In genomic region chr1:58136502-58136901, GRCh38 we compare ENCODE assay signal across 30 cellular contexts.
"Had no signal": no experiment of that assay in that cellular context is flagged by ENCODE, and none has a peak within 500 bp of the region (broad histone marks: within the 10 kb centered on the region; RNA-seq: fewer than 3 reads in every experiment).

No MANE protein-coding gene starts in this region.

- DNase-seq: activated CD4-positive, alpha-beta memory T cell treated with anti-CD3 and anti-CD28 coated beads for 36 hours; activated CD4-positive, alpha-beta T cell treated with anti-CD3 and anti-CD28 coated beads, Interleukin-2, amount 10 ng/mL, durations not matched to agents 24 days and 14 days; activated CD4-positive, CD25-positive, alpha-beta regulatory T cell treated with anti-CD3 and anti-CD28 coated beads, Interleukin-2, amount 50 U/mL, for 72 hours; activated CD8-positive, alpha-beta memory T cell treated with anti-CD3 and anti-CD28 coated beads, Interleukin-2, amount 50 U/mL, for 4 hours; activated effector memory CD4-positive, alpha-beta T cell treated with anti-CD3 and anti-CD28 coated beads, Interleukin-2, amount 50 U/mL, for 16 hours; activated naive CD4-positive, alpha-beta T cell treated with anti-CD3 and anti-CD28 coated beads for 36 hours; activated naive CD8-positive, alpha-beta T cell treated with anti-CD3 and anti-CD28 coated beads for 36 hours; activated T-cell treated with anti-CD3 and anti-CD28 coated beads, Interleukin-2, amount 50 U/mL, for 1 hour; adrenal gland; aorta; effector memory CD8-positive, alpha-beta T cell; erythroblast; gastrocnemius medialis; hippocampal formation; immature natural killer cell; kidney; left colon; midbrain; naive thymus-derived CD8-positive, alpha-beta T cell; nucleus accumbens; pancreas; psoas muscle; stimulated activated CD4-positive, alpha-beta T cell treated with anti-CD3 and anti-CD28 coated beads, Interleukin-15, amount 100 ng/mL, for 24 hours; stimulated activated CD4-positive, alpha-beta T cell treated with anti-CD3 and anti-CD28 coated beads, Interleukin-2, amount 100 ng/mL, for 24 hours; stimulated activated naive B cell treated with anti-CD40 and anti-IgM and Interleukin-4, amounts not matched to agents 10 μg/mL and 1 μg/mL and 100 μg/mL, for 72 hours; T-helper 9 cell; transverse colon had no signal

- H3K27ac ChIP-seq: adrenal gland, cardiac muscle cell, coronary artery, gastrocnemius medialis, pancreas, psoas muscle, right atrium auricular region, transverse colon had no signal

- H3K36me3 ChIP-seq: adrenal gland, cardiac muscle cell, gastrocnemius medialis, pancreas, right atrium auricular region, transverse colon had no signal

- H3K4me3 ChIP-seq: adrenal gland, cardiac muscle cell, coronary artery, gastrocnemius medialis, pancreas, psoas muscle, right atrium auricular region, transverse colon had no signal

- H3K27me3 ChIP-seq: adrenal gland, cardiac muscle cell, gastrocnemius medialis, pancreas, right atrium auricular region, transverse colon had no signal

- H3K9me3 ChIP-seq: adrenal gland, gastrocnemius medialis, pancreas, psoas muscle, right atrium auricular region, transverse colon had no signal

- H3K4me1 ChIP-seq: adrenal gland, gastrocnemius medialis, pancreas, psoas muscle, right atrium auricular region, transverse colon had no signal

- ATAC-seq: effector memory CD8-positive, alpha-beta T cell; gastrocnemius medialis; left colon; naive thymus-derived CD8-positive, alpha-beta T cell; pancreas; psoas muscle; stimulated activated naive B cell treated with anti-CD40 and anti-IgM and Interleukin-4, amounts not matched to agents 10 μg/mL and 1 μg/mL and 100 μg/mL, for 72 hours had no signal
